Comparison of ENCODE assay signal across 8 cellular contexts in genomic region chr12:50220357-50221061, GRCh38. TPM values are rescaled to one million over a fixed set of nuclear protein-coding genes. Genes with fewer than 3 reads are reported as not detected.
DNase-seq lines count a peak whose midpoint lies in the region; ATAC-seq, FAIRE-seq and TF ChIP-seq lines count a peak whose summit lies in the region.

No MANE protein-coding gene starts in this region.

- CTCF ChIA-PET in mammary epithelial cell (lab: Charles Lee; ENCODE audit: low non-redundant PET): interaction anchor here (0.6 kb wide), 1 partner anchor 1121 kb away, joined by 3 read pairs; no protein-coding TSS in a partner anchor

- intact Hi-C loops in mammary epithelial cell (cut with micrococcal nuclease) (loop anchor here (1.0 to 5.0 kb wide), 4 partner anchors 27 to 182 kb away; partner anchors contain the start of genes COX14, LARP4 and SMARCD1), upper lobe of right lung (cut with DNase I) (no loop called here)

- H3K4me2 ChIP-seq in mammary epithelial cell (ENCODE audit: insufficient read depth, low read depth, low read length): peak overlapping the region; percentile 87

- dilution Hi-C loops in mammary epithelial cell (cut with HindIII; ENCODE audit: low sequenced_read_pairs): no loop called here

- no peaks in the 10 kb centered on the region for H4K20me1 ChIP-seq in mammary epithelial cell (ENCODE audit: insufficient read depth, low read length)

- in situ Hi-C loops in mammary epithelial cell (cut with MboI; ENCODE audit: low sequenced_read_pairs in 2 of 2): loop anchor here in 1 of 2 donors (25.0 kb wide), 2 partner anchors 92 to 192 kb away; partner anchors contain the start of gene LARP4

- no peaks in the 10 kb centered on the region for H3K27me3 ChIP-seq in mammary epithelial cell (ENCODE audit: insufficient read depth, low read length)
- no peaks in the 10 kb centered on the region for H3K27me3 ChIP-seq in upper lobe of right lung

- H3K9me3 ChIP-seq in mammary epithelial cell (replicated peaks; ENCODE audit: insufficient read depth, low read length): no peaks in the 10 kb centered on the region
- H3K9me3 ChIP-seq in upper lobe of right lung: no peaks in the 10 kb centered on the region

- peaks cover 49% of the 10 kb centered on the region for H3K4me1 ChIP-seq in mammary epithelial cell (ENCODE audit: insufficient read depth, low read length)
- peaks cover 20% of the 10 kb centered on the region for H3K4me1 ChIP-seq in upper lobe of right lung

- BruUV-seq in mammary epithelial cell (replicated peaks; lab: Mats Ljungman, UMichigan): TSS peak; percentile 67

- H3K9ac ChIP-seq in mammary epithelial cell (ENCODE audit: insufficient read depth, low read length): peak overlapping the region; percentile 100

- peaks cover 6% of the 10 kb centered on the region for H3K36me3 ChIP-seq in mammary epithelial cell (ENCODE audit: insufficient read depth, low read length)
- H3K36me3 ChIP-seq in upper lobe of right lung: no peaks in the 10 kb centered on the region

- no peak for TF ChIP-seq CTCF in mammary epithelial cell (conservative IDR thresholded peaks at IDR 0.05 in 1 of 2, IDR thresholded peaks at IDR 0.05 in 1 of 2; ENCODE audit: extremely low read depth in 1 of 2, insufficient read depth in 1 of 2, low read depth in 1 of 2, low read length in 2 of 2)
- no peak for TF ChIP-seq CTCF in upper lobe of right lung (IDR thresholded peaks at IDR 0.05)
- no peak for TF ChIP-seq CTCF in D721Med (IDR thresholded peaks at IDR 0.05; ENCODE audit: insufficient read depth, missing control alignments)

- DNase-seq in Daoy (ENCODE audit: low read depth) (peak; percentile 66), NCI-H69 (lab: John Stamatoyannopoulos, UW) (peak; percentile 50), mammary epithelial cell (peak; percentile 96), lung microvascular endothelial cell (ENCODE audit: low read depth in 2 of 2) (peak; percentile 67 to 78), upper lobe of right lung (no peak), D721Med (ENCODE audit: insufficient read length, low spot score) (no peak)

- H3K4me3 ChIP-seq in mammary epithelial cell (replicated peaks in 1 of 3; ENCODE audit: insufficient read depth in 1 of 3, low read depth in 2 of 3, low read length in 3 of 3) (peak overlapping the region; percentile 76 to 96 (median 78)), upper lobe of right lung (peak overlapping the region; percentile 50)

- ATAC-seq in GM21723 (IDR thresholded peaks at IDR 0.05; ENCODE audit: unreplicated experiment): peak; percentile 41
- peak; percentile 38 for ATAC-seq in upper lobe of right lung
- ATAC-seq in GM19452 (IDR thresholded peaks at IDR 0.05; ENCODE audit: unreplicated experiment): no peak

- H3K27ac ChIP-seq in mammary epithelial cell (ENCODE audit: insufficient read depth, low read depth, low read length) (peak overlapping the region; percentile 100), upper lobe of right lung (peak overlapping the region; percentile 76)

- H2AFZ ChIP-seq in mammary epithelial cell (ENCODE audit: low read depth, low read length): no peak overlapping the region

- H3K79me2 ChIP-seq in mammary epithelial cell (ENCODE audit: insufficient read depth, low read length): peaks cover 78% of the 10 kb centered on the region

- 1% methylated on average over 4 of the region's 4 CpGs for WGBS in mammary epithelial cell (ENCODE audit: low coverage, missing lambda C conversion rate)

- no peak for FAIRE-seq in D721Med (lab: Jason Lieb, UNC)

RNA-seq across cellular contexts. Expression of gene CERS5, which starts 53.3 kb away (rescaled TPM):
- total RNA-seq in Daoy (2014; rRNA removed; shearing (Covaris generic)): 18.2 and 36.6 TPM in 2 replicates
- total RNA-seq in mammary epithelial cell (10 to 100 TPM; 29.2 to 65.7 TPM), lung microvascular endothelial cell (28.8 and 33.9 TPM in 2 replicates), upper lobe of right lung (33.2 TPM)
- 43.5 TPM for polyA plus RNA-seq in mammary epithelial cell
- 187 TPM for polyA minus RNA-seq in mammary epithelial cell

Comparison
In these comparisons a context has a peak if more than half of its experiments do, and no peak if none do; other contexts are left out.
1. DNase-seq: peak in Daoy (single experiment), NCI-H69 (single experiment), mammary epithelial cell (single experiment) and lung microvascular endothelial cell (2 of 2); none in upper lobe of right lung (single experiment) and D721Med (single experiment).